ENCODE assay signal across 1 cellular context in the genomic region with DNA sequence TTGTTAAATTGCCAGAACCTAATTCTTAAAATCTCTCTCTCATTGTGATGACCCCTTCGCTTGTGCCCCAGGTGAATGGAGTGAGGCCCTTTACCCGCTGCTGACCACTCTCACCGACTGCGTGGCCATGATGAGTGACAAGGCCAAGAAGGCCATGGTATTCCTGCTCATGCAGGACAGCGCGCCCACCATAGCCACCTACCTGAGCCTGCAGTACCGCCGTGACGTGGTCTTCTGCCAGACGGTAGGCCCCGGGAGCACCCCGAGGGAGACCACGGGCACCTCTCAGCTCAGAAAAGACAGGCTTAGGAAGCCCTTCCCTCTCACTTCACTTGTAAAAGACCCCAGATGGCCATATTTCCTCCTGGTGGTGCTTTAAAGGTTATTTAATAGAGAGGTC.
TF ChIP-seq lines count a peak whose summit lies in the region.

No MANE protein-coding gene starts in this region.

TF ChIP-seq in GM23338, 12 proteins besides CTCF, POLR2A, EP300 and RAD21 (continued from another document):
- no peak for TF ChIP-seq POLR2AphosphoS5 (IDR thresholded peaks at IDR 0.05; ENCODE audit: low read depth)
